In genomic region chr7:94228678-94229077, GRCh38 we compare ENCODE assay signal across 22 cellular contexts.
"Had no signal": no experiment of that assay in that cellular context is flagged by ENCODE, and none has a peak within 500 bp of the region (broad histone marks: within the 10 kb centered on the region; RNA-seq: fewer than 3 reads in every experiment).

No MANE protein-coding gene starts in this region.

- H3K4me3 Mint-ChIP-seq: activated naive CD4-positive, alpha-beta T cell treated with anti-CD3 and anti-CD28 coated beads, Interleukin-2, amount 10 ng/mL, durations not matched to agents 7 days and 5 days; activated naive CD8-positive, alpha-beta T cell treated with anti-CD3 and anti-CD28 coated beads, Interleukin-2, amount 50 U/mL, for 24 hours; activated T-cell treated with anti-CD3 and anti-CD28 coated beads, Interleukin-2, amount 50 U/mL, for 4 hours; dendritic cell treated with granulocyte-macrophage colony-stimulating factor and Interleukin-4, amounts not matched to agents 40 ng/mL and 50 ng/mL, for 4 days; nephron had no signal

- H3K9me3 Mint-ChIP-seq: activated naive CD4-positive, alpha-beta T cell treated with anti-CD3 and anti-CD28 coated beads, Interleukin-2, amount 10 ng/mL, durations not matched to agents 7 days and 5 days; activated naive CD8-positive, alpha-beta T cell treated with anti-CD3 and anti-CD28 coated beads, Interleukin-2, amount 50 U/mL, for 24 hours; activated T-cell treated with anti-CD3 and anti-CD28 coated beads, Interleukin-2, amount 50 U/mL, for 4 hours; dendritic cell treated with granulocyte-macrophage colony-stimulating factor and Interleukin-4, amounts not matched to agents 40 ng/mL and 50 ng/mL, for 4 days had no signal

- H3K27me3 ChIP-seq: esophagus squamous epithelium, gastrocnemius medialis, heart left ventricle, thyroid gland had no signal

- H3K27me3 Mint-ChIP-seq: activated naive CD4-positive, alpha-beta T cell treated with anti-CD3 and anti-CD28 coated beads, Interleukin-2, amount 10 ng/mL, durations not matched to agents 7 days and 5 days; dendritic cell treated with granulocyte-macrophage colony-stimulating factor and Interleukin-4, amounts not matched to agents 40 ng/mL and 50 ng/mL, for 4 days had no signal

- H3K27ac ChIP-seq: esophagus squamous epithelium, gastrocnemius medialis, heart left ventricle, left ventricle myocardium inferior, thyroid gland had no signal

- H3K36me3 Mint-ChIP-seq: activated naive CD4-positive, alpha-beta T cell treated with anti-CD3 and anti-CD28 coated beads, Interleukin-2, amount 10 ng/mL, durations not matched to agents 7 days and 5 days had no signal

- H3K36me3 ChIP-seq: esophagus squamous epithelium, gastrocnemius medialis, heart left ventricle, left ventricle myocardium inferior, thyroid gland had no signal

- H3K4me3 ChIP-seq: esophagus squamous epithelium, gastrocnemius medialis, heart left ventricle, left ventricle myocardium inferior, thyroid gland had no signal

- H3K4me1 ChIP-seq: gastrocnemius medialis, heart left ventricle, left ventricle myocardium inferior, thyroid gland had no signal

- ATAC-seq: activated naive CD8-positive, alpha-beta T cell treated with anti-CD3 and anti-CD28 coated beads, Interleukin-2, amount 50 U/mL, for 24 hours; activated T-cell treated with anti-CD3 and anti-CD28 coated beads, Interleukin-2, amount 50 U/mL, for 4 hours; gastrocnemius medialis; heart left ventricle had no signal

- H3K9me3 ChIP-seq: esophagus squamous epithelium, gastrocnemius medialis, heart left ventricle, left ventricle myocardium inferior, thyroid gland had no signal

- H3K4me1 Mint-ChIP-seq: activated naive CD4-positive, alpha-beta T cell treated with anti-CD3 and anti-CD28 coated beads, Interleukin-2, amount 10 ng/mL, durations not matched to agents 7 days and 5 days; activated naive CD8-positive, alpha-beta T cell treated with anti-CD3 and anti-CD28 coated beads, Interleukin-2, amount 50 U/mL, for 24 hours had no signal

- H3K27ac Mint-ChIP-seq: activated naive CD4-positive, alpha-beta T cell treated with anti-CD3 and anti-CD28 coated beads, Interleukin-2, amount 10 ng/mL, durations not matched to agents 7 days and 5 days; activated naive CD8-positive, alpha-beta T cell treated with anti-CD3 and anti-CD28 coated beads, Interleukin-2, amount 50 U/mL, for 24 hours; dendritic cell treated with granulocyte-macrophage colony-stimulating factor and Interleukin-4, amounts not matched to agents 40 ng/mL and 50 ng/mL, for 4 days; nephron had no signal

- DNase-seq: activated CD4-positive, alpha-beta T cell treated with anti-CD3 and anti-CD28 coated beads, Interleukin-2, amount 50 U/mL, for 1 hour; activated CD4-positive, CD25-positive, alpha-beta regulatory T cell treated with anti-CD3 and anti-CD28 coated beads, Interleukin-2, amount 50 U/mL, for 72 hours; activated CD8-positive, alpha-beta memory T cell treated with anti-CD3 and anti-CD28 coated beads, Interleukin-2, amount 50 U/mL, for 4 hours; activated effector memory CD4-positive, alpha-beta T cell treated with Interleukin-2 at 50 U/mL for 16 hours; activated naive CD4-positive, alpha-beta T cell treated with anti-CD3 and anti-CD28 coated beads, Interleukin-2, amount 10 ng/mL, durations not matched to agents 7 days and 5 days; activated naive CD8-positive, alpha-beta T cell treated with anti-CD3 and anti-CD28 coated beads, Interleukin-2, amount 50 U/mL, for 24 hours; activated T-cell treated with anti-CD3 and anti-CD28 coated beads, Interleukin-2, amount 50 U/mL, for 4 hours; anterior cingulate cortex; effector CD8-positive, alpha-beta T cell; esophagus squamous epithelium; gastrocnemius medialis; heart left ventricle; kidney glomerular epithelial cell; left ventricle myocardium inferior; mammary epithelial cell; midbrain; posterior cingulate gyrus; stimulated activated naive CD4-positive, alpha-beta T cell treated with Interleukin-2 at 50 U/mL for 16 hours; T-helper 9 cell; thyroid gland had no signal
